Comparison of ENCODE assay signal across 20 cellular contexts in the genomic region with DNA sequence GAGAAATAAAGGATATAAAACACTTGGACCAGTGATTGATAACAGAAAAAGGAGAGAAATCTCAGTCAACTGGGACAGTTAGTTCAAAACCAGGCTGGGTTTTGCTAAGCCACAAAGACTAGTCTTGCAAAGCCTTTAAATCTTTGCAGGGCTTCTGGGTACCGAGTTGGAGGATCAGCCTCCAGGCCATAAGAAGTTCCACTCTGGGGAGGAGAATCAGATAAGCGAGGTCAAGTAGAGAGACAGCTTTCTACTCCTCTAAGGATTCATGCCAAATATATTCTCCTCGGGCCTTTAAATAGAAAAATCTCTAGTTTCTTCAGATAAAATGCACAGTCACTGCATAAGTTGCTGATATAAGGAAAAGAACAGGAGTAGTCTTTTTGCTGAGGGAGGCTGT.
"Had no signal": no experiment of that assay in that cellular context is flagged by ENCODE, and none has a peak within 500 bp of the region (broad histone marks: within the 10 kb centered on the region; RNA-seq: fewer than 3 reads in every experiment).

No MANE protein-coding gene starts in this region.

- H3K27me3 Mint-ChIP-seq: stimulated activated naive B cell treated with anti-CD40 and anti-IgM and Interleukin-4, amounts not matched to agents 10 μg/mL and 1 μg/mL and 100 μg/mL, for 72 hours had no signal

- H3K27ac ChIP-seq: coronary artery, heart left ventricle, neutrophil, psoas muscle, sigmoid colon, skin epidermis, tibial nerve had no signal

- H3K36me3 ChIP-seq: heart left ventricle, neutrophil, sigmoid colon, tibial nerve had no signal

- H3K9me3 ChIP-seq: mucosa of descending colon, neutrophil, psoas muscle, sigmoid colon, testis, tibial nerve had no signal

- H3K4me3 Mint-ChIP-seq: naive thymus-derived CD8-positive, alpha-beta T cell; stimulated activated naive B cell treated with anti-CD40 and anti-IgM and Interleukin-4, amounts not matched to agents 10 μg/mL and 1 μg/mL and 100 μg/mL, for 72 hours; stimulated activated naive CD8-positive, alpha-beta T cell treated with anti-CD3 and anti-CD28 coated beads, Interleukin-15, amount 100 ng/mL, for 72 hours had no signal

- DNase-seq: effector CD8-positive, alpha-beta T cell; heart left ventricle; hippocampal formation; kidney glomerular epithelial cell; mammary epithelial cell; mucosa of descending colon; naive thymus-derived CD8-positive, alpha-beta T cell; psoas muscle; retina; sigmoid colon; stimulated activated CD4-positive, alpha-beta T cell treated with anti-CD3 and anti-CD28 coated beads, Interleukin-2, amount 100 ng/mL, for 24 hours; stimulated activated CD4-positive, alpha-beta T cell treated with anti-CD3 and anti-CD28 coated beads, Interleukin-4, amount 100 ng/mL, for 4 hours; stimulated activated naive B cell treated with anti-CD40 and anti-IgM and Interleukin-4, amounts not matched to agents 10 μg/mL and 1 μg/mL and 100 μg/mL, for 72 hours; stimulated activated naive CD8-positive, alpha-beta T cell treated with anti-CD3 and anti-CD28 coated beads, Interleukin-15, amount 100 ng/mL, for 72 hours; testis had no signal

- H3K27ac Mint-ChIP-seq: naive thymus-derived CD8-positive, alpha-beta T cell; stimulated activated naive B cell treated with anti-CD40 and anti-IgM and Interleukin-4, amounts not matched to agents 10 μg/mL and 1 μg/mL and 100 μg/mL, for 72 hours; stimulated activated naive CD8-positive, alpha-beta T cell treated with anti-CD3 and anti-CD28 coated beads, Interleukin-15, amount 100 ng/mL, for 72 hours had no signal

- H3K4me1 Mint-ChIP-seq: naive thymus-derived CD8-positive, alpha-beta T cell; stimulated activated naive CD8-positive, alpha-beta T cell treated with anti-CD3 and anti-CD28 coated beads, Interleukin-15, amount 100 ng/mL, for 72 hours had no signal

- ATAC-seq: heart left ventricle; left lobe of liver; mucosa of descending colon; naive thymus-derived CD8-positive, alpha-beta T cell; psoas muscle; stimulated activated naive B cell treated with anti-CD40 and anti-IgM and Interleukin-4, amounts not matched to agents 10 μg/mL and 1 μg/mL and 100 μg/mL, for 72 hours; stimulated activated naive CD8-positive, alpha-beta T cell treated with anti-CD3 and anti-CD28 coated beads, Interleukin-15, amount 100 ng/mL, for 72 hours had no signal

- H3K4me1 ChIP-seq: heart left ventricle, psoas muscle, sigmoid colon, tibial nerve had no signal

- H3K27me3 ChIP-seq: neutrophil, sigmoid colon, testis, tibial nerve had no signal

- H3K36me3 Mint-ChIP-seq: naive thymus-derived CD8-positive, alpha-beta T cell; stimulated activated naive B cell treated with anti-CD40 and anti-IgM and Interleukin-4, amounts not matched to agents 10 μg/mL and 1 μg/mL and 100 μg/mL, for 72 hours had no signal

- H3K4me3 ChIP-seq: coronary artery, heart left ventricle, mucosa of descending colon, psoas muscle, sigmoid colon, skin epidermis, testis, tibial nerve had no signal
